Comparison of ENCODE assay signal across 12 cellular contexts in genomic region chr11:59263225-59263894, GRCh38. TPM values are rescaled to one million over a fixed set of nuclear protein-coding genes. Genes with fewer than 3 reads are reported as not detected.
DNase-seq lines count a peak whose midpoint lies in the region; ATAC-seq lines count a peak whose summit lies in the region.
"Had no signal": no experiment of that assay in that cellular context is flagged by ENCODE, and none has a peak within 500 bp of the region (broad histone marks: within the 10 kb centered on the region; RNA-seq: fewer than 3 reads in every experiment).

No MANE protein-coding gene starts in this region.

- no peaks in the 10 kb centered on the region for H3K27me3 Mint-ChIP-seq in activated CD4-positive, alpha-beta memory T cell treated with anti-CD3 and anti-CD28 coated beads, Interleukin-2, amount 10 ng/mL, durations not matched to agents 7 days and 5 days
- no peaks in the 10 kb centered on the region for H3K27me3 Mint-ChIP-seq in activated CD4-positive, alpha-beta memory T cell treated with anti-CD3 and anti-CD28 coated beads for 36 hours
- H3K27me3 Mint-ChIP-seq in stimulated activated naive B cell treated with anti-CD40 and anti-IgM and Interleukin-4, amounts not matched to agents 10 μg/mL and 1 μg/mL and 100 μg/mL, for 72 hours: no peaks in the 10 kb centered on the region

- intact Hi-C loops in activated CD4-positive, alpha-beta memory T cell treated with anti-CD3 and anti-CD28 coated beads for 36 hours (cut with micrococcal nuclease): no loop called here

- POLR2A ChIA-PET in activated CD4-positive, alpha-beta memory T cell treated with anti-CD3 and anti-CD28 coated beads, Interleukin-2, amount 10 ng/mL, durations not matched to agents 7 days and 5 days (lab: Charles Lee): interaction anchor here (0.7 kb wide), 1 partner anchor 16 kb away, joined by 3 read pairs; no protein-coding TSS in a partner anchor
- POLR2A ChIA-PET in activated CD4-positive, alpha-beta memory T cell treated with anti-CD3 and anti-CD28 coated beads for 36 hours (lab: Charles Lee): no interaction called here

- H3K4me3 Mint-ChIP-seq in activated CD4-positive, alpha-beta memory T cell treated with anti-CD3 and anti-CD28 coated beads, Interleukin-2, amount 10 ng/mL, durations not matched to agents 7 days and 5 days: no peak overlapping the region
- no peak overlapping the region for H3K4me3 Mint-ChIP-seq in activated CD4-positive, alpha-beta memory T cell treated with anti-CD3 and anti-CD28 coated beads for 36 hours
- H3K4me3 Mint-ChIP-seq in stimulated activated naive B cell treated with anti-CD40 and anti-IgM and Interleukin-4, amounts not matched to agents 10 μg/mL and 1 μg/mL and 100 μg/mL, for 72 hours: no peak overlapping the region

- peak; percentile 29 for DNase-seq in activated CD4-positive, alpha-beta memory T cell treated with anti-CD3 and anti-CD28 coated beads, Interleukin-2, amount 10 ng/mL, durations not matched to agents 7 days and 5 days
- DNase-seq in activated CD4-positive, alpha-beta memory T cell treated with anti-CD3 and anti-CD28 coated beads for 36 hours: no peak
- peak; percentile 55 for DNase-seq in NAMALWA (ENCODE audit: low spot score)
- DNase-seq in dermis microvascular lymphatic vessel endothelial cell (ENCODE audit: low read depth in 2 of 2): peak; percentile 10 to 20
- DNase-seq in stimulated activated naive B cell treated with anti-CD40 and anti-IgM and Interleukin-4, amounts not matched to agents 10 μg/mL and 1 μg/mL and 100 μg/mL, for 72 hours: no peak
- DNase-seq in HuH-7.5 (ENCODE audit: low spot score): no peak
- DNase-seq: BE2C; mesenchymal stem cell; NCI-H69; stimulated activated CD4-positive, alpha-beta T cell treated with anti-CD3 and anti-CD28 coated beads, Interleukin-2, amount 100 ng/mL, for 48 hours had no signal

- CTCF ChIA-PET in activated CD4-positive, alpha-beta memory T cell treated with anti-CD3 and anti-CD28 coated beads, Interleukin-2, amount 10 ng/mL, durations not matched to agents 7 days and 5 days (lab: Charles Lee): interaction anchor here (0.6 kb wide), 1 partner anchor 10 kb away, joined by 5 read pairs; no protein-coding TSS in a partner anchor
- CTCF ChIA-PET in activated CD4-positive, alpha-beta memory T cell treated with anti-CD3 and anti-CD28 coated beads for 36 hours (lab: Charles Lee): no interaction called here

- H3K36me3 Mint-ChIP-seq in activated CD4-positive, alpha-beta memory T cell treated with anti-CD3 and anti-CD28 coated beads, Interleukin-2, amount 10 ng/mL, durations not matched to agents 7 days and 5 days (ENCODE audit: low read depth): no peaks in the 10 kb centered on the region
- no peaks in the 10 kb centered on the region for H3K36me3 Mint-ChIP-seq in activated CD4-positive, alpha-beta memory T cell treated with anti-CD3 and anti-CD28 coated beads for 36 hours
- no peaks in the 10 kb centered on the region for H3K36me3 Mint-ChIP-seq in stimulated activated naive B cell treated with anti-CD40 and anti-IgM and Interleukin-4, amounts not matched to agents 10 μg/mL and 1 μg/mL and 100 μg/mL, for 72 hours

- ATAC-seq in stimulated activated naive B cell treated with anti-CD40 and anti-IgM and Interleukin-4, amounts not matched to agents 10 μg/mL and 1 μg/mL and 100 μg/mL, for 72 hours (replicated peaks): peak; percentile 23 to 39
- ATAC-seq in GM21360 (IDR thresholded peaks at IDR 0.05; ENCODE audit: unreplicated experiment): no peak
- ATAC-seq in HG02623 (IDR thresholded peaks at IDR 0.05; ENCODE audit: unreplicated experiment): no peak

- H3K27ac Mint-ChIP-seq in activated CD4-positive, alpha-beta memory T cell treated with anti-CD3 and anti-CD28 coated beads, Interleukin-2, amount 10 ng/mL, durations not matched to agents 7 days and 5 days: no peak overlapping the region
- no peak overlapping the region for H3K27ac Mint-ChIP-seq in activated CD4-positive, alpha-beta memory T cell treated with anti-CD3 and anti-CD28 coated beads for 36 hours
- H3K27ac Mint-ChIP-seq in stimulated activated naive B cell treated with anti-CD40 and anti-IgM and Interleukin-4, amounts not matched to agents 10 μg/mL and 1 μg/mL and 100 μg/mL, for 72 hours: no peak overlapping the region

- H3K9me3 Mint-ChIP-seq in activated CD4-positive, alpha-beta memory T cell treated with anti-CD3 and anti-CD28 coated beads, Interleukin-2, amount 10 ng/mL, durations not matched to agents 7 days and 5 days: no peaks in the 10 kb centered on the region
- no peaks in the 10 kb centered on the region for H3K9me3 Mint-ChIP-seq in activated CD4-positive, alpha-beta memory T cell treated with anti-CD3 and anti-CD28 coated beads for 36 hours
- peaks cover 0 to 2% of the 10 kb centered on the region in 2 donors for H3K9me3 Mint-ChIP-seq in stimulated activated naive B cell treated with anti-CD40 and anti-IgM and Interleukin-4, amounts not matched to agents 10 μg/mL and 1 μg/mL and 100 μg/mL, for 72 hours

- peaks cover 2% of the 10 kb centered on the region for H3K4me1 Mint-ChIP-seq in activated CD4-positive, alpha-beta memory T cell treated with anti-CD3 and anti-CD28 coated beads, Interleukin-2, amount 10 ng/mL, durations not matched to agents 7 days and 5 days
- H3K4me1 Mint-ChIP-seq in activated CD4-positive, alpha-beta memory T cell treated with anti-CD3 and anti-CD28 coated beads for 36 hours (ENCODE audit: low read depth): no peaks in the 10 kb centered on the region
- H3K4me1 Mint-ChIP-seq in stimulated activated naive B cell treated with anti-CD40 and anti-IgM and Interleukin-4, amounts not matched to agents 10 μg/mL and 1 μg/mL and 100 μg/mL, for 72 hours: peaks cover 49 to 78% of the 10 kb centered on the region in 2 donors

RNA-seq across cellular contexts. Expression of gene MPEG1, which starts 50.6 kb away (rescaled TPM):
- total RNA-seq in activated CD4-positive, alpha-beta memory T cell treated with anti-CD3 and anti-CD28 coated beads, Interleukin-2, amount 10 ng/mL, durations not matched to agents 7 days and 5 days: not detected
- not detected for total RNA-seq in activated CD4-positive, alpha-beta memory T cell treated with anti-CD3 and anti-CD28 coated beads for 36 hours
- total RNA-seq in dermis microvascular lymphatic vessel endothelial cell: not detected in 2 replicates

Comparison
In these comparisons a context has a peak if more than half of its experiments do, and no peak if none do; other contexts are left out.
1. DNase-seq: peak in activated CD4-positive, alpha-beta memory T cell treated with anti-CD3 and anti-CD28 coated beads, Interleukin-2, amount 10 ng/mL, durations not matched to agents 7 days and 5 days (single experiment), NAMALWA (single experiment) and dermis microvascular lymphatic vessel endothelial cell (2 of 2); none in activated CD4-positive, alpha-beta memory T cell treated with anti-CD3 and anti-CD28 coated beads for 36 hours (single experiment), stimulated activated naive B cell treated with anti-CD40 and anti-IgM and Interleukin-4, amounts not matched to agents 10 μg/mL and 1 μg/mL and 100 μg/mL, for 72 hours (single experiment) and HuH-7.5 (single experiment).
2. ATAC-seq: peak in stimulated activated naive B cell treated with anti-CD40 and anti-IgM and Interleukin-4, amounts not matched to agents 10 μg/mL and 1 μg/mL and 100 μg/mL, for 72 hours (2 of 2); none in GM21360 (single experiment) and HG02623 (single experiment).